ENCODE assay signal across 21 cellular contexts in the genomic region with DNA sequence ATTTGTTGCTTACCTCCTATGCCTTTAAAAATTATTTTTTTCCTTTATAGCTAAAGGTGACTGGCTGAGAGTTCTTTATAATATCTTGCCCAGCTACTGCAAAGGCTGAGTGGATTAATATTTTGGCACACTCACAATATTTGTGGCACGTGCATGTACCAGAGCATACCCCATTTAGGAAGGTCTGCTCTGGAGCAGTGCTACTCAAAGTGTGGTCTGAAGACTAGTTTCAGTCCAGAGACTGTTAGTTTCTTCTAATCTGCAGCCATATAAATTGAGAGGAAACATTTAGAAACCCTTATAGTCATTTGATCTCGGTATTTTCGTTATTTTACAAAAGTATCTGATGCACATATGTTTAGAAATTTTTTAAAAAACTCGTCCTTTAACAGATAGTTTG.
"Had no signal": no experiment of that assay in that cellular context is flagged by ENCODE, and none has a peak within 500 bp of the region (broad histone marks: within the 10 kb centered on the region; RNA-seq: fewer than 3 reads in every experiment).

No MANE protein-coding gene starts in this region.

- H3K9me3 ChIP-seq: esophagus squamous epithelium, neutrophil, prostate gland, sigmoid colon, spleen, thoracic aorta, tibial nerve, upper lobe of left lung had no signal

- ATAC-seq: effector memory CD8-positive, alpha-beta T cell; natural killer cell; right cardiac atrium; stimulated activated memory B cell treated with anti-CD40 and anti-IgM and Interleukin-4, amounts not matched to agents 10 μg/mL and 1 μg/mL and 100 μg/mL, for 72 hours; stimulated activated naive CD8-positive, alpha-beta T cell treated with anti-CD3 and anti-CD28 coated beads, Interleukin-15, Interleukin-2, amounts not matched to agents 100 U/mL and 50 U/mL, for 24 hours had no signal

- H3K27me3 ChIP-seq: esophagus squamous epithelium, neutrophil, sigmoid colon, spleen, tibial nerve, upper lobe of left lung had no signal

- H3K36me3 ChIP-seq: esophagus squamous epithelium, neutrophil, prostate gland, sigmoid colon, spleen, thoracic aorta, upper lobe of left lung had no signal

- DNase-seq: cerebellar nuclear complex; cortex of kidney; effector memory CD8-positive, alpha-beta T cell; erythroblast; esophagus squamous epithelium; foreskin melanocyte; head of caudate nucleus; natural killer cell; right cardiac atrium; sigmoid colon; spleen; stimulated activated CD4-positive, alpha-beta T cell treated with anti-CD3 and anti-CD28 coated beads, Interleukin-4, amount 100 ng/mL, for 4 hours; stimulated activated naive CD8-positive, alpha-beta T cell treated with anti-CD3 and anti-CD28 coated beads, Interleukin-15, Interleukin-2, amounts not matched to agents 100 U/mL and 50 U/mL, for 24 hours; substantia nigra; upper lobe of left lung had no signal

- H3K4me1 ChIP-seq: prostate gland, spleen, upper lobe of left lung had no signal

- H3K4me3 ChIP-seq: esophagus squamous epithelium, prostate gland, sigmoid colon, skin epidermis, spleen, thoracic aorta, tibial nerve, upper lobe of left lung had no signal

- H3K27ac ChIP-seq: esophagus squamous epithelium, neutrophil, prostate gland, sigmoid colon, skin epidermis, spleen, thoracic aorta, tibial nerve, upper lobe of left lung had no signal
